In the genomic region with DNA sequence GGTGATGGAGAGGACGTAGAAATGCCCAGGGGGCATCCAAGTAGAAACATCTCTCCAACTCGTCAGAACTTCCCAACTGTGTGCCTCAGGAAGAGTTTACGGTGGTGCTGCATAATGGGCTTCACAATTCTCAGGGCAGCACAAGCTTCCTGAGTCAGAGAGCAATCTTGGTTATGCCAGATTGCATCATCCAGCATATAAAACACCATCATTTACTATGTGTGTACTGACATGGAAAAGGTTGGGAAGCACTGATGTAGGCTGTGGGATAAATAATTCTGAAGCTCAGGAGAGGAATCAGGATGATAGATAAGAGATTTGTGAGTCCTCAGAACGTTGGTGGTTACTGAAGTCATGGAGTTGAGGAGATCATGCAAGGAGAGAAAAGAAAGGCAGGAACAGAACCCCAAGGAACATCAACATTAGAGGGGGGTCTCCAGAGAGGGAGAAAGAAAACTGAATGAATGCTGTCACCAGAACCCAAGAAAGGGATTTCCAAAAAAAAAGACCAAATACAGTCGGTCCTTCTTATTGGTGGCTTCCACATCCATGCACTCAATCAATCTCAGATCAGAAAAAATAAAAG, we compare ENCODE assay signal across 1 cellular context.
TF ChIP-seq lines count a peak whose summit lies in the region.

No MANE protein-coding gene starts in this region.

TF ChIP-seq in HepG2, 621 proteins besides CTCF, POLR2A, EP300 and RAD21:
- peak; percentile 51; the same call in 1 of the 2 replicates for TF ChIP-seq CEBPB (IDR thresholded peaks at IDR 0.05; ENCODE audit: borderline replicate concordance, low read depth, low read length)
- TF ChIP-seq, protein P1, sequence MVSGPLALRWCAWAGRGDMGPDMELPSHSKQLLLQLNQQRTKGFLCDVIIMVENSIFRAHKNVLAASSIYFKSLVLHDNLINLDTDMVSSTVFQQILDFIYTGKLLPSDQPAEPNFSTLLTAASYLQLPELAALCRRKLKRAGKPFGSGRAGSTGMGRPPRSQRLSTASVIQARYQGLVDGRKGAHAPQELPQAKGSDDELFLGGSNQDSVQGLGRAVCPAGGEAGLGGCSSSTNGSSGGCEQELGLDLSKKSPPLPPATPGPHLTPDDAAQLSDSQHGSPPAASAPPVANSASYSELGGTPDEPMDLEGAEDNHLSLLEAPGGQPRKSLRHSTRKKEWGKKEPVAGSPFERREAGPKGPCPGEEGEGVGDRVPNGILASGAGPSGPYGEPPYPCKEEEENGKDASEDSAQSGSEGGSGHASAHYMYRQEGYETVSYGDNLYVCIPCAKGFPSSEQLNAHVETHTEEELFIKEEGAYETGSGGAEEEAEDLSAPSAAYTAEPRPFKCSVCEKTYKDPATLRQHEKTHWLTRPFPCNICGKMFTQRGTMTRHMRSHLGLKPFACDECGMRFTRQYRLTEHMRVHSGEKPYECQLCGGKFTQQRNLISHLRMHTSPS (CRISPR knock-in tag; IDR thresholded peaks at IDR 0.05; ENCODE audit: low read depth): no peak
- TF ChIP-seq ZNF792 (CRISPR knock-in tag; IDR thresholded peaks at IDR 0.05): no peak
- TF ChIP-seq, protein P2, sequence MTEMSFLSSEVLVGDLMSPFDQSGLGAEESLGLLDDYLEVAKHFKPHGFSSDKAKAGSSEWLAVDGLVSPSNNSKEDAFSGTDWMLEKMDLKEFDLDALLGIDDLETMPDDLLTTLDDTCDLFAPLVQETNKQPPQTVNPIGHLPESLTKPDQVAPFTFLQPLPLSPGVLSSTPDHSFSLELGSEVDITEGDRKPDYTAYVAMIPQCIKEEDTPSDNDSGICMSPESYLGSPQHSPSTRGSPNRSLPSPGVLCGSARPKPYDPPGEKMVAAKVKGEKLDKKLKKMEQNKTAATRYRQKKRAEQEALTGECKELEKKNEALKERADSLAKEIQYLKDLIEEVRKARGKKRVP (CRISPR knock-in tag; IDR thresholded peaks at IDR 0.05): peak in 1 of 2 experiments; percentile 85; a peak in 2 of 4 replicates
- no peak for TF ChIP-seq ZNF24 (IDR thresholded peaks at IDR 0.05)
- TF ChIP-seq CEBPG (CRISPR knock-in tag; IDR thresholded peaks at IDR 0.05): peak; percentile 30; the same call in 1 of the 2 replicates
- no peak for TF ChIP-seq SUZ12 (IDR thresholded peaks at IDR 0.05; ENCODE audit: low read depth, low read length)
- TF ChIP-seq, protein P3, sequence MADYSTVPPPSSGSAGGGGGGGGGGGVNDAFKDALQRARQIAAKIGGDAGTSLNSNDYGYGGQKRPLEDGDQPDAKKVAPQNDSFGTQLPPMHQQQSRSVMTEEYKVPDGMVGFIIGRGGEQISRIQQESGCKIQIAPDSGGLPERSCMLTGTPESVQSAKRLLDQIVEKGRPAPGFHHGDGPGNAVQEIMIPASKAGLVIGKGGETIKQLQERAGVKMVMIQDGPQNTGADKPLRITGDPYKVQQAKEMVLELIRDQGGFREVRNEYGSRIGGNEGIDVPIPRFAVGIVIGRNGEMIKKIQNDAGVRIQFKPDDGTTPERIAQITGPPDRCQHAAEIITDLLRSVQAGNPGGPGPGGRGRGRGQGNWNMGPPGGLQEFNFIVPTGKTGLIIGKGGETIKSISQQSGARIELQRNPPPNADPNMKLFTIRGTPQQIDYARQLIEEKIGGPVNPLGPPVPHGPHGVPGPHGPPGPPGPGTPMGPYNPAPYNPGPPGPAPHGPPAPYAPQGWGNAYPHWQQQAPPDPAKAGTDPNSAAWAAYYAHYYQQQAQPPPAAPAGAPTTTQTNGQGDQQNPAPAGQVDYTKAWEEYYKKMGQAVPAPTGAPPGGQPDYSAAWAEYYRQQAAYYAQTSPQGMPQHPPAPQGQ (CRISPR knock-in tag; IDR thresholded peaks at IDR 0.05; ENCODE audit: borderline replicate concordance): no peak
